In genomic region chr1:51297401-51298321, GRCh38 we compare ENCODE assay signal across 8 cellular contexts. TPM values are rescaled to one million over a fixed set of nuclear protein-coding genes. Genes with fewer than 3 reads are reported as not detected.
DNase-seq lines count a peak whose midpoint lies in the region; ATAC-seq and TF ChIP-seq lines count a peak whose summit lies in the region.

No MANE protein-coding gene starts in this region.

- no peaks in the 10 kb centered on the region for H3K79me2 ChIP-seq in neural progenitor cell (ENCODE audit: low read depth)

- no peaks in the 10 kb centered on the region for H3F3A ChIP-seq in neural progenitor cell (ENCODE audit: low read depth)

- H3K4me2 ChIP-seq in neural progenitor cell, result no peak overlapping the region

- H3K4me1 ChIP-seq in duodenal mucosa (ENCODE audit: control insufficient read depth in 1 of 2, insufficient read depth in 2 of 2, low read length in 2 of 2) (peaks cover 8 to 11% of the 10 kb centered on the region in 2 donors), neural progenitor cell (no peaks in the 10 kb centered on the region)

- no peak for DNase-seq in CD4-positive, alpha-beta T cell
- no peak for DNase-seq in neural progenitor cell (ENCODE audit: low spot score)
- DNase-seq in AG20443 (ENCODE audit: low spot score), result no peak
- no peak for DNase-seq in NCI-H82 treated with DMSO at 0.1 percent for 48 hours (lab: John Stamatoyannopoulos, UW; ENCODE audit: unreplicated experiment)

- no peak overlapping the region for H3K27ac Mint-ChIP-seq in CD4-positive, alpha-beta T cell
- H3K27ac Mint-ChIP-seq in neural progenitor cell, result peak overlapping the region; percentile 84

- peak overlapping the region; percentile 44 for H3K4me3 Mint-ChIP-seq in CD4-positive, alpha-beta T cell
- H3K4me3 Mint-ChIP-seq in neural progenitor cell, result no peak overlapping the region

- H4K20me1 ChIP-seq in neural progenitor cell (ENCODE audit: low read depth), result no peaks in the 10 kb centered on the region

- H3K36me3 ChIP-seq in KOPT-K1 (ENCODE audit: insufficient read depth, low read length), result no peaks in the 10 kb centered on the region
- no peaks in the 10 kb centered on the region for H3K36me3 ChIP-seq in duodenal mucosa (ENCODE audit: control insufficient read depth in 1 of 2, insufficient read depth in 2 of 2, low read length in 2 of 2)
- H3K36me3 ChIP-seq in neural progenitor cell, result no peaks in the 10 kb centered on the region

- no peak for ATAC-seq in CD4-positive, alpha-beta T cell (ENCODE audit: poor library complexity)
- ATAC-seq in GM21723 (IDR thresholded peaks at IDR 0.05; ENCODE audit: unreplicated experiment) (no peak), HG02973 (IDR thresholded peaks at IDR 0.05; ENCODE audit: unreplicated experiment) (no peak)

- no peaks in the 10 kb centered on the region for H3K9me3 Mint-ChIP-seq in CD4-positive, alpha-beta T cell
- no peaks in the 10 kb centered on the region for H3K9me3 Mint-ChIP-seq in neural progenitor cell

- H3K9ac ChIP-seq in duodenal mucosa (ENCODE audit: low read depth in 1 of 2, low read length in 2 of 2) (peak overlapping the region in 1 of 2 donors; percentile 5), neural progenitor cell (no peak overlapping the region)

- peaks cover 12% of the 10 kb centered on the region for H3K4me1 Mint-ChIP-seq in CD4-positive, alpha-beta T cell (ENCODE audit: low read depth)
- H3K4me1 Mint-ChIP-seq in neural progenitor cell, result peaks cover 3% of the 10 kb centered on the region

- no peaks in the 10 kb centered on the region for H3K9me3 ChIP-seq in CD4-positive, alpha-beta T cell (ENCODE audit: control insufficient read depth, low read length)
- peaks cover 4% of the 10 kb centered on the region for H3K9me3 ChIP-seq in KOPT-K1 (ENCODE audit: insufficient read depth, low read length, poor library complexity, severe bottlenecking)
- no peaks in the 10 kb centered on the region for H3K9me3 ChIP-seq in duodenal mucosa (ENCODE audit: control insufficient read depth in 1 of 2, low read length in 2 of 2)
- no peaks in the 10 kb centered on the region for H3K9me3 ChIP-seq in neural progenitor cell (ENCODE audit: low read depth)

- intact Hi-C loops in CD4-positive, alpha-beta T cell (cut with DNase I, micrococcal nuclease), result loop anchor here in 1 of 2 experiments (5.0 kb wide), 1 partner anchor 105 kb away; no protein-coding TSS in a partner anchor

- H3K27me3 Mint-ChIP-seq in CD4-positive, alpha-beta T cell, result no peaks in the 10 kb centered on the region
- H3K27me3 Mint-ChIP-seq in neural progenitor cell (ENCODE audit: insufficient read depth, low read depth), result peaks cover 2% of the 10 kb centered on the region

- H3K4me3 ChIP-seq in duodenal mucosa (ENCODE audit: low read depth in 1 of 2, low read length in 2 of 2) (peak overlapping the region; percentile 61 to 63), neural progenitor cell (no peak overlapping the region)

- CTCF ChIA-PET in CD4-positive, alpha-beta T cell (lab: Charles Lee), result interaction anchor here (0.7 to 1.3 kb wide), 7 partner anchors 8 to 390 kb away, joined by 3 to 9 read pairs (median 4); no protein-coding TSS in a partner anchor

- peak overlapping the region; percentile 96 for H2AFZ ChIP-seq in neural progenitor cell (replicated peaks)

- POLR2A ChIA-PET in CD4-positive, alpha-beta T cell (lab: Charles Lee), result interaction anchor here (1.4 kb wide), 1 partner anchor 62 kb away, joined by 6 read pairs; the partner anchor contains the start of gene RNF11

- no peak for TF ChIP-seq CTCF in CD4-positive, alpha-beta T cell (IDR thresholded peaks at IDR 0.05)
- no peak for TF ChIP-seq CTCF in neural progenitor cell (IDR thresholded peaks at IDR 0.05)

- H3K27me3 ChIP-seq in CD4-positive, alpha-beta T cell (ENCODE audit: control insufficient read depth, insufficient read depth, low read length), result no peaks in the 10 kb centered on the region
- H3K27me3 ChIP-seq in duodenal mucosa (ENCODE audit: control insufficient read depth in 1 of 2, insufficient read depth in 2 of 2, low read length in 2 of 2), result no peaks in the 10 kb centered on the region
- no peaks in the 10 kb centered on the region for H3K27me3 ChIP-seq in neural progenitor cell

- no peaks in the 10 kb centered on the region for H3K36me3 Mint-ChIP-seq in CD4-positive, alpha-beta T cell (ENCODE audit: low read depth)
- no peaks in the 10 kb centered on the region for H3K36me3 Mint-ChIP-seq in neural progenitor cell

- H3K27ac ChIP-seq in CD4-positive, alpha-beta T cell (ENCODE audit: low read depth, low read length), result no peak overlapping the region
- peak overlapping the region; percentile 37 for H3K27ac ChIP-seq in KOPT-K1 (ENCODE audit: low read depth, low read length, poor library complexity, severe bottlenecking)
- H3K27ac ChIP-seq in duodenal mucosa (ENCODE audit: low read depth, low read length), result no peak overlapping the region
- no peak overlapping the region for H3K27ac ChIP-seq in neural progenitor cell

RNA-seq across cellular contexts. Expression of gene TTC39A, which starts 32.7 kb away (rescaled TPM):
- not detected for total RNA-seq in CD4-positive, alpha-beta T cell
- 0.94 and 1.2 TPM in 2 replicates for total RNA-seq in neural progenitor cell (ENCODE audit: low replicate concordance)
